ENCODE assay signal across 8 cellular contexts in the genomic region with DNA sequence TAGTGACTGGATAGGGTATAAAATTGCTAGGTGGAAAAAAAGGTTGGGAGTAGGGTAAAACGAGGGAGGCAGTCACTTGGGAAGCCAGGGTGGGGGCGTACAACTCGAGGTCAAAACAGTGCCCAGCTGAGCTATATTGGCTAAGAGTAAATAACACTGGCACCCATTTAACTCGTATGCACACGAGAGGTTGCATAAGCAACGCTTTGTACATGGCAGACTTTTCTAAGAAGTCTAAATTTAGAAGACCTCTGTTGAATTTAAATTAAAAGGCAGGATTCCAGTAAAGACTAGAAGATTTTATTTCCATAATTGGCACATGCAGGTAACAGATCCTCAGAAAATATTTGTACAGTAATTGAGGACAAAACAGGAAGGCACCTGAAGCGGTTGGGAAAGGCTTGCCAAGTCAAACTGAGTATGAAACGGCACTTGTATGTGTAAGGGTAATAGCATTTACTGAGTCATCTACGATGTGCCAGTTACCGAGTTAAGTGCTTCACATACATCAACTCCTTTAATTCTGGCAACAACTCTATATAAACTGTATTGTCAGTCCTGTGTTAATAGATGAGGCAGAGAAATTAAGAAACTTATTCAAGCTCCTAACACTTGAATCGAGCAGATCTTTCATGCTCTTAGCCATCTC. TPM values are rescaled to one million over a fixed set of nuclear protein-coding genes. Genes with fewer than 3 reads are reported as not detected.
DNase-seq lines count a peak whose midpoint lies in the region; ATAC-seq and TF ChIP-seq lines count a peak whose summit lies in the region.

No MANE protein-coding gene starts in this region.

- H3K9me3 ChIP-seq in body of pancreas (no peaks in the 10 kb centered on the region), endodermal cell (ENCODE audit: control insufficient read depth, low read length) (no peaks in the 10 kb centered on the region)

- WGBS in body of pancreas, 2 donors = 61 to 62% methylated on average over 11 of the region's 11 CpGs
- WGBS in endodermal cell (ENCODE audit: insufficient coverage in 1 of 2, insufficient read length in 1 of 2), 2 experiments = 86 to 90% methylated on average over 8 to 9 of the region's 11 CpGs

- peak overlapping the region in 1 of 4 donors; percentile 91 for H3K27ac ChIP-seq in body of pancreas
- no peak overlapping the region for H3K27ac ChIP-seq in endodermal cell (ENCODE audit: low read depth, low read length)

- peak overlapping the region; percentile 82 for H3K4me3 Mint-ChIP-seq in activated naive CD8-positive, alpha-beta T cell treated with anti-CD3 and anti-CD28 coated beads for 36 hours
- peak overlapping the region; percentile 94 for H3K4me3 Mint-ChIP-seq in natural killer cell
- no peak overlapping the region for H3K4me3 Mint-ChIP-seq in endodermal cell

- H3K9ac ChIP-seq in endodermal cell (ENCODE audit: extremely low read depth, low read length, poor library complexity, severe bottlenecking) = no peak overlapping the region

- peaks cover 24% of the 10 kb centered on the region for H3K36me3 Mint-ChIP-seq in activated naive CD8-positive, alpha-beta T cell treated with anti-CD3 and anti-CD28 coated beads for 36 hours
- H3K36me3 Mint-ChIP-seq in natural killer cell (no peaks in the 10 kb centered on the region), endodermal cell (ENCODE audit: low read depth) (no peaks in the 10 kb centered on the region)

- intact Hi-C loops in natural killer cell (cut with micrococcal nuclease) (loop anchor here (5.0 kb wide), 2 partner anchors 47 to 92 kb away; no protein-coding TSS in a partner anchor), body of pancreas (cut with DNase I) (no loop called here)

- no peaks in the 10 kb centered on the region for H3K36me3 ChIP-seq in body of pancreas (replicated peaks in 1 of 2; ENCODE audit: insufficient read depth in 1 of 2, low read depth in 2 of 2)
- H3K36me3 ChIP-seq in endodermal cell (ENCODE audit: control insufficient read depth, insufficient read depth, low read length) = no peaks in the 10 kb centered on the region

- no peak overlapping the region for H3K4me3 ChIP-seq in body of pancreas
- no peak overlapping the region for H3K4me3 ChIP-seq in endodermal cell (ENCODE audit: low read length)

- H3K4me1 ChIP-seq in body of pancreas (peaks cover 20% of the 10 kb centered on the region), endodermal cell (ENCODE audit: control insufficient read depth, insufficient read depth, low read length) (no peaks in the 10 kb centered on the region)

- H3K4me1 Mint-ChIP-seq in activated naive CD8-positive, alpha-beta T cell treated with anti-CD3 and anti-CD28 coated beads for 36 hours = peaks cover 55% of the 10 kb centered on the region
- H3K4me1 Mint-ChIP-seq in natural killer cell (peaks cover 22 to 23% of the 10 kb centered on the region in 2 donors), endodermal cell (peaks cover 10% of the 10 kb centered on the region)

- TF ChIP-seq POLR2A in body of pancreas (IDR thresholded peaks at IDR 0.05) = no peak

- peaks cover 6% of the 10 kb centered on the region for H3K9me3 Mint-ChIP-seq in activated naive CD8-positive, alpha-beta T cell treated with anti-CD3 and anti-CD28 coated beads for 36 hours
- H3K9me3 Mint-ChIP-seq in natural killer cell (no peaks in the 10 kb centered on the region), endodermal cell (no peaks in the 10 kb centered on the region)

- no peaks in the 10 kb centered on the region for H3K27me3 Mint-ChIP-seq in activated naive CD8-positive, alpha-beta T cell treated with anti-CD3 and anti-CD28 coated beads for 36 hours
- H3K27me3 Mint-ChIP-seq in natural killer cell (ENCODE audit: low read depth in 2 of 2) = no peaks in the 10 kb centered on the region
- H3K27me3 Mint-ChIP-seq in endodermal cell (ENCODE audit: insufficient read depth) = peaks cover 9% of the 10 kb centered on the region

- DNase-seq in ELR (ENCODE audit: low read depth) (peak; percentile 93), NCI-H1105 (lab: John Stamatoyannopoulos, UW) (peak; percentile 48), natural killer cell (no peak), NCI-H526 treated with DMSO at 0.1 percent for 48 hours (lab: John Stamatoyannopoulos, UW) (no peak), body of pancreas (no peak), 8988T (no peak), endodermal cell (no peak)
- DNase-seq in activated naive CD8-positive, alpha-beta T cell treated with anti-CD3 and anti-CD28 coated beads for 36 hours = no peak

- ATAC-seq in natural killer cell = no peak
- ATAC-seq in body of pancreas = no peak

- TF ChIP-seq CTCF in natural killer cell (IDR thresholded peaks at IDR 0.05) (no peak), body of pancreas (IDR thresholded peaks at IDR 0.05) (no peak), endodermal cell (conservative IDR thresholded peaks at IDR 0.05) (no peak)

- no peaks in the 10 kb centered on the region for H3K27me3 ChIP-seq in body of pancreas
- peaks cover 5% of the 10 kb centered on the region for H3K27me3 ChIP-seq in endodermal cell (ENCODE audit: control insufficient read depth, insufficient read depth, low read length, poor library complexity, severe bottlenecking)

- peak overlapping the region; percentile 62 for H3K27ac Mint-ChIP-seq in activated naive CD8-positive, alpha-beta T cell treated with anti-CD3 and anti-CD28 coated beads for 36 hours
- H3K27ac Mint-ChIP-seq in natural killer cell (peak overlapping the region; percentile 39 to 88), endodermal cell (no peak overlapping the region)

RNA-seq across cellular contexts. Expression of a gene that starts 1.4 kb away (rescaled TPM):
- 10 to 100 TPM; 46.2 to 46.5 TPM for total RNA-seq in activated naive CD8-positive, alpha-beta T cell treated with anti-CD3 and anti-CD28 coated beads for 36 hours
- total RNA-seq in natural killer cell (10 to 100 TPM; 49.8 to 55.8 (median 54.5) TPM), body of pancreas (10 to 100 TPM in 1 of 2 donors, 1 to 10 TPM in 1; 9.6 to 14.5 TPM), endodermal cell (10 to 100 TPM; 14.0 to 22.1 TPM)
- 20.9 TPM for polyA plus RNA-seq in endodermal cell (2013, experiment 1 of 2)
- 20.2 TPM for polyA plus RNA-seq in endodermal cell (2013, experiment 2 of 2)

RNA-seq across cellular contexts. Expression of a gene that starts 41.0 kb away (rescaled TPM):
- total RNA-seq in activated naive CD8-positive, alpha-beta T cell treated with anti-CD3 and anti-CD28 coated beads for 36 hours = under 1 TPM; 0.62 to 0.76 TPM
- under 1 TPM in 2 of 3 donors, not detected in 1; 0.09 to 0.75 TPM for total RNA-seq in natural killer cell
- under 1 TPM in 1 of 2 donors, not detected in 1; 0.26 TPM for total RNA-seq in body of pancreas
- total RNA-seq in endodermal cell = 1 to 10 TPM; 1.6 to 4.2 TPM
- polyA plus RNA-seq in endodermal cell (2013, experiment 1 of 2) = 7.4 TPM
- 7.8 TPM for polyA plus RNA-seq in endodermal cell (2013, experiment 2 of 2)

Comparison
In these comparisons a context has a peak if more than half of its experiments do, and no peak if none do; other contexts are left out.
1. DNase-seq: peak in ELR (single experiment) and NCI-H1105 (single experiment); none in activated naive CD8-positive, alpha-beta T cell treated with anti-CD3 and anti-CD28 coated beads for 36 hours (single experiment), natural killer cell (single experiment), NCI-H526 treated with DMSO at 0.1 percent for 48 hours (single experiment), body of pancreas (0 of 4), 8988T (single experiment) and endodermal cell (single experiment).